ENCODE assay signal across 22 cellular contexts in the genomic region with DNA sequence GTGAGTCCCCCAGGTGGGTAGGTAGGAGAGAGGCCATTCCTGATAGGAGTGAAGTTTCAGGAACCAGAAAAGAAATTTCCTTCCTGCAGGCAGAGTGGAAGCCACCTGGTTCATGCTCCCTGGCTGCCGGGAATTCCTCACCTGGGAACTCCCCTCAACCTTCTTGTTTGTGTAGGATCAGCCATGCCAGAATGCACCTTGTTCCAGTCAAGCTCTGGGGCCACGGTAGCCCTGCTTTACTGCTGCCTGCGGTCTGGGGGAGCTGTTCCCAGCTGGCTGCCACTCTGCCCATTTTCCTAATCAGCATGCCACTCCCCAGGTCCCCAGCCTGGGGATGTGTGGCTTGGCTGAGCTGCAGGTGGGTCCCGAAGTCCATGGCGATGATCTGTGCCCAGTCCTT. TPM values are rescaled to one million over a fixed set of nuclear protein-coding genes. Genes with fewer than 3 reads are reported as not detected.
DNase-seq lines count a peak whose midpoint lies in the region; ATAC-seq and TF ChIP-seq lines count a peak whose summit lies in the region.
"Had no signal": no experiment of that assay in that cellular context is flagged by ENCODE, and none has a peak within 500 bp of the region (broad histone marks: within the 10 kb centered on the region; RNA-seq: fewer than 3 reads in every experiment).

No MANE protein-coding gene starts in this region.

- intact Hi-C loops in heart right ventricle (cut with DNase I) (no loop called here), cardiac septum (cut with DNase I) (no loop called here), lower leg skin (cut with DNase I; ENCODE audit: low total_unique reads) (no loop called here)

- ATAC-seq in heart right ventricle (no peak), foreskin keratinocyte (peak; percentile 47)
- ATAC-seq in activated naive CD4-positive, alpha-beta T cell treated with anti-CD3 and anti-CD28 coated beads, Interleukin-2, amount 50 U/mL, for 72 hours = no peak
- ATAC-seq: Panc1 had no signal

- H3K4me1 ChIP-seq in heart right ventricle (peaks cover 17 to 56% (median 49%) of the 10 kb centered on the region in 9 donors), foreskin keratinocyte (peaks cover 19% of the 10 kb centered on the region)

- H3K4me3 Mint-ChIP-seq in nephron progenitor cell = no peak overlapping the region
- H3K4me3 Mint-ChIP-seq in osteocyte (ENCODE audit: unreplicated experiment) = no peak overlapping the region
- H3K4me3 Mint-ChIP-seq: activated CD4-positive, alpha-beta T cell treated with anti-CD3 and anti-CD28 coated beads, Interleukin-2, amount 10 ng/mL, durations not matched to agents 7 days and 5 days; brain; CD4-positive, alpha-beta T cell; neural crest cell had no signal

- 70 to 76% methylated on average over 5 of the region's 5 CpGs for WGBS in heart right ventricle, 2 donors
- 43 to 50% methylated on average over 5 of the region's 5 CpGs for WGBS in lower leg skin, 2 donors

- H3K4me3 ChIP-seq in heart right ventricle (no peak overlapping the region), lower leg skin (ENCODE audit: low read depth, poor library complexity, severe bottlenecking) (no peak overlapping the region)
- H3K4me3 ChIP-seq: testis had no signal

- peaks cover 6% of the 10 kb centered on the region for H3K9me3 Mint-ChIP-seq in nephron progenitor cell
- H3K9me3 Mint-ChIP-seq in osteocyte (ENCODE audit: unreplicated experiment) = no peaks in the 10 kb centered on the region
- no peaks in the 10 kb centered on the region for H3K9me3 Mint-ChIP-seq in activated naive CD4-positive, alpha-beta T cell treated with anti-CD3 and anti-CD28 coated beads, Interleukin-2, amount 50 U/mL, for 72 hours
- H3K9me3 Mint-ChIP-seq: activated CD4-positive, alpha-beta T cell treated with anti-CD3 and anti-CD28 coated beads, Interleukin-2, amount 10 ng/mL, durations not matched to agents 7 days and 5 days; CD4-positive, alpha-beta T cell; neural crest cell had no signal

- H3K27ac ChIP-seq in heart right ventricle (peak overlapping the region in 8 of 10 donors; percentile 4 to 93 (median 77)), foreskin keratinocyte (peak overlapping the region; percentile 70)
- H3K27ac ChIP-seq: testis had no signal

- H3K27me3 ChIP-seq in heart right ventricle (no peaks in the 10 kb centered on the region), foreskin keratinocyte (no peaks in the 10 kb centered on the region)
- H3K27me3 ChIP-seq: testis had no signal

- H3K36me3 Mint-ChIP-seq in nephron progenitor cell (ENCODE audit: low read depth) (no peaks in the 10 kb centered on the region), osteocyte (ENCODE audit: unreplicated experiment) (no peaks in the 10 kb centered on the region)
- no peaks in the 10 kb centered on the region for H3K36me3 Mint-ChIP-seq in activated naive CD4-positive, alpha-beta T cell treated with anti-CD3 and anti-CD28 coated beads, Interleukin-2, amount 50 U/mL, for 72 hours
- H3K36me3 Mint-ChIP-seq: brain had no signal

- no peaks in the 10 kb centered on the region for H3K36me3 ChIP-seq in heart right ventricle

- H3K27me3 Mint-ChIP-seq in nephron progenitor cell (ENCODE audit: low read depth, poor library complexity) (peaks cover 11% of the 10 kb centered on the region), osteocyte (ENCODE audit: unreplicated experiment) (no peaks in the 10 kb centered on the region)
- H3K27me3 Mint-ChIP-seq: CD4-positive, alpha-beta T cell had no signal

- no peak for TF ChIP-seq CTCF in heart right ventricle (IDR thresholded peaks at IDR 0.05)
- peak; percentile 29 for TF ChIP-seq CTCF in foreskin keratinocyte (conservative IDR thresholded peaks at IDR 0.05)
- no peak for TF ChIP-seq CTCF in nephron progenitor cell (IDR thresholded peaks at IDR 0.05)
- TF ChIP-seq CTCF in lower leg skin (IDR thresholded peaks at IDR 0.05) = no peak
- no peak for TF ChIP-seq CTCF in osteocyte (IDR thresholded peaks at IDR 0.05)

- no peak for TF ChIP-seq POLR2A in lower leg skin (IDR thresholded peaks at IDR 0.05)

- peaks cover 35% of the 10 kb centered on the region for H3K4me1 Mint-ChIP-seq in nephron progenitor cell
- peaks cover 51% of the 10 kb centered on the region for H3K4me1 Mint-ChIP-seq in osteocyte (ENCODE audit: unreplicated experiment)
- H3K4me1 Mint-ChIP-seq: activated CD4-positive, alpha-beta T cell treated with anti-CD3 and anti-CD28 coated beads, Interleukin-2, amount 10 ng/mL, durations not matched to agents 7 days and 5 days had no signal

- no peak for DNase-seq in heart right ventricle
- no peak for DNase-seq in cardiac septum (ENCODE audit: low spot score)
- DNase-seq in foreskin keratinocyte = peak in 1 of 2 donors; percentile 41
- no peak for DNase-seq in nephron progenitor cell
- DNase-seq in lower leg skin (ENCODE audit: low spot score in 2 of 2) = no peak
- DNase-seq in osteocyte (ENCODE audit: extremely low spot score, unreplicated experiment) = no peak
- no peak for DNase-seq in SKM-1 treated with dmso at 0.1 percent for 144 hours (lab: John Stamatoyannopoulos, UW; ENCODE audit: unreplicated experiment)
- no peak for DNase-seq in activated naive CD4-positive, alpha-beta T cell treated with anti-CD3 and anti-CD28 coated beads, Interleukin-2, amount 50 U/mL, for 72 hours (ENCODE audit: low spot score in 2 of 2)
- DNase-seq: activated CD4-positive, alpha-beta T cell treated with anti-CD3 and anti-CD28 coated beads, Interleukin-2, amount 10 ng/mL, durations not matched to agents 7 days and 5 days; activated naive CD4-positive, alpha-beta T cell treated with anti-CD3 and anti-CD28 coated beads, Interleukin-2, amount 50 U/mL, for 16 hours; CD4-positive, alpha-beta T cell; effector CD4-positive, alpha-beta T cell; NCI-H1930; NCI-H526; retina; stimulated activated CD4-positive, alpha-beta T cell treated with anti-CD3 and anti-CD28 coated beads, Interleukin-2, amount 100 ng/mL, for 24 hours; testis had no signal

- H3K9me3 ChIP-seq in heart right ventricle = peaks cover 0 to 4% (median 0%) of the 10 kb centered on the region in 11 donors
- H3K9me3 ChIP-seq: testis had no signal

- H3K27ac Mint-ChIP-seq in nephron progenitor cell (peak overlapping the region; percentile 27), osteocyte (ENCODE audit: unreplicated experiment) (no peak overlapping the region)
- H3K27ac Mint-ChIP-seq in activated naive CD4-positive, alpha-beta T cell treated with anti-CD3 and anti-CD28 coated beads, Interleukin-2, amount 50 U/mL, for 72 hours = no peak overlapping the region
- H3K27ac Mint-ChIP-seq: activated CD4-positive, alpha-beta T cell treated with anti-CD3 and anti-CD28 coated beads, Interleukin-2, amount 10 ng/mL, durations not matched to agents 7 days and 5 days; CD4-positive, alpha-beta T cell had no signal

RNA-seq across cellular contexts. Expression of a gene that starts 18.7 kb away (rescaled TPM):
- total RNA-seq in heart right ventricle = 100 to 1,000 TPM in 1 of 10 donors, 10 to 100 TPM in 9; 30.0 to 117 (median 43.1) TPM
- polyA plus RNA-seq in heart right ventricle = 10 to 100 TPM; 14.8 to 29.0 TPM
- total RNA-seq in cardiac septum = 35.7 TPM
- 61.8 and 83.6 TPM in 2 replicates for total RNA-seq in foreskin keratinocyte
- polyA plus RNA-seq in foreskin keratinocyte = 55.4 and 62.0 TPM in 2 replicates
- total RNA-seq in lower leg skin = 10 to 100 TPM; 40.9 to 59.6 (median 46.3) TPM
- 39.1 and 40.9 TPM in 2 replicates for total RNA-seq in osteocyte
- 10 to 100 TPM; 47.8 to 49.2 TPM for total RNA-seq in activated naive CD4-positive, alpha-beta T cell treated with anti-CD3 and anti-CD28 coated beads, Interleukin-2, amount 50 U/mL, for 72 hours

RNA-seq across cellular contexts. Expression of a gene that starts 54.1 kb away (rescaled TPM):
- total RNA-seq in heart right ventricle (not detected), cardiac septum (not detected), foreskin keratinocyte (not detected in 2 replicates), lower leg skin (not detected), osteocyte (not detected in 2 replicates)
- polyA plus RNA-seq in heart right ventricle (not detected), foreskin keratinocyte (not detected in 2 replicates)
- not detected for total RNA-seq in activated naive CD4-positive, alpha-beta T cell treated with anti-CD3 and anti-CD28 coated beads, Interleukin-2, amount 50 U/mL, for 72 hours
- total RNA-seq: A673; activated CD4-positive, alpha-beta T cell treated with anti-CD3 and anti-CD28 coated beads, Interleukin-2, amount 10 ng/mL, durations not matched to agents 7 days and 5 days; CD4-positive, alpha-beta T cell; lung microvascular endothelial cell; neural crest cell; testis had no signal
